ENCODE assay signal across 8 cellular contexts in the genomic region with DNA sequence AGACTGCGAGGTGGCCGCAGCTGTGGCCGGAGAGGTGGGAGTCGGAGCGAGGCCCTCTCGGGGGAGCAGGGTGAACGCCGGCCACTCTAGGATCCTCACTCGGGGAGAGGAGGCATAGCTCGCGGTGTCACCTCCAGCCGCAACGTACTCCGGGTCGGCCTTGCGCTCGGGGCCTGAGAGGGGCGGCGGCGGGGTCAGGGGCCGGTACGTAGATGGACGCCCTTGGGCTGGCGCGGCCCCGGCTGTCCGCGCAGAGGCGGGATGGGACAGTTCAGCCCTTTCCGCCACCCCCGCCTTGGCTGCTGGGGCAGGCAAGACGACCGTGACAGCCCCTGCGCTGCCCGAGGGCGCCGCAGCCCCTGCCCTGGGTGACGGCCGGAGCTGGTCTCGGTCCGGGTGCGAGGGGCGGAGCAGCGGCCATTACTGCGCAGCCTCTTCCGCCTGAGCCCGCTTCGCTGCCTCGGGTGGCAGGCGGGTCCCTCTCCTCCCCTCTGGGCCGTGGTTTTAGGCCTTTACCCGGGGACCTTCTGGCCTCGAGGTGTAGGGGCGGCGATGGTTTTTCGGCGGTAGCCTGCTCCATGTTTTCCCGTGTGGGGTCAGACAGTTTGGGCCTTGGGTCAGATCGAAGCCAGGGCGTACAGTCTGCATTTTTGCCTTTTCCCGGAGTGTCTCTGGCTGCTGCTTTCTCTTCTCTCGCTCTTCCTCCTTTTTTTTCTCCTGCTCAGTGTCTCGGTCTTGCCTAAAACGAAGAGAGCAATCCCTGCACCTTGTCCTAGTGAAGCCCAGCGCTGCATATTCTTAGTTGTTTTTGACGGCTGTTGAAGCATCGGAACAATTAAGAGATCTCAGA. TPM values are rescaled to one million over a fixed set of nuclear protein-coding genes. Genes with fewer than 3 reads are reported as not detected.
DNase-seq lines count a peak whose midpoint lies in the region; ATAC-seq and TF ChIP-seq lines count a peak whose summit lies in the region.

No MANE protein-coding gene starts in this region.

- peak; percentile 93 to 97 for TF ChIP-seq POLR2A in adrenal gland (IDR thresholded peaks at IDR 0.05)

- ATAC-seq in GM21737 (IDR thresholded peaks at IDR 0.05; ENCODE audit: unreplicated experiment) (peak; percentile 64), T-cell (replicated peaks in 1 of 4) (peak; percentile 51 to 69 (median 63)), right cardiac atrium (peak; percentile 89 to 92), sciatic nerve (peak; percentile 83)

- intact Hi-C loops in adrenal gland (cut with DNase I) = no loop called here
- intact Hi-C loops in right cardiac atrium (cut with DNase I) = no loop called here
- intact Hi-C loops in sciatic nerve (cut with DNase I) = no loop called here

- no peaks in the 10 kb centered on the region for H3K36me3 Mint-ChIP-seq in T-cell

- 0 to 1% (median 1%) methylated on average over 19 to 67 of the region's 67 CpGs for WGBS in adrenal gland, 4 donors
- under 1% methylated on average over 67 of the region's 67 CpGs for WGBS in right cardiac atrium

- no peaks in the 10 kb centered on the region for H3K27me3 Mint-ChIP-seq in T-cell

- no peaks in the 10 kb centered on the region for H3K36me3 ChIP-seq in adrenal gland (replicated peaks in 1 of 2)

- H3K9me3 ChIP-seq in adrenal gland (replicated peaks in 1 of 3) (no peaks in the 10 kb centered on the region), right cardiac atrium (ENCODE audit: control insufficient read depth, low read length) (no peaks in the 10 kb centered on the region)

- H3K4me1 Mint-ChIP-seq in T-cell = peaks cover 38 to 56% (median 46%) of the 10 kb centered on the region in 3 donors

- DNase-seq in GF-D8 (lab: John Stamatoyannopoulos, UW) = peak; percentile 33
- peak; percentile 70 for DNase-seq in KBM-7
- peak; percentile 2 to 55 (median 32) for DNase-seq in T-cell
- peak; percentile 54 to 64 (median 60) for DNase-seq in adrenal gland
- DNase-seq in right cardiac atrium = peak; percentile 68 to 87 (median 85)
- DNase-seq in sciatic nerve (ENCODE audit: low spot score) = peak; percentile 72
- DNase-seq in middle frontal gyrus (ENCODE audit: extremely low spot score, low spot score) = no peak

- H3K9me3 Mint-ChIP-seq in T-cell = no peaks in the 10 kb centered on the region

- H3K27me3 ChIP-seq in adrenal gland (no peaks in the 10 kb centered on the region), right cardiac atrium (ENCODE audit: control insufficient read depth, insufficient read depth) (no peaks in the 10 kb centered on the region)

- peak overlapping the region; percentile 75 to 93 (median 86) for H3K4me3 ChIP-seq in adrenal gland
- peak overlapping the region; percentile 84 for H3K4me3 ChIP-seq in right cardiac atrium (ENCODE audit: low read length)

- H3K4me3 Mint-ChIP-seq in T-cell = peak overlapping the region; percentile 92 to 100 (median 93)

- H3K4me1 ChIP-seq in adrenal gland (replicated peaks in 1 of 2) = peaks cover 21 to 45% of the 10 kb centered on the region in 2 donors
- no peaks in the 10 kb centered on the region for H3K4me1 ChIP-seq in right cardiac atrium (ENCODE audit: control insufficient read depth, insufficient read depth, low read length)

- peak overlapping the region; percentile 95 to 100 (median 99) for H3K27ac ChIP-seq in adrenal gland
- peak overlapping the region; percentile 92 for H3K27ac ChIP-seq in right cardiac atrium (ENCODE audit: low read length)

- H3K27ac Mint-ChIP-seq in T-cell = peak overlapping the region; percentile 99 to 100

- TF ChIP-seq CTCF in adrenal gland (IDR thresholded peaks at IDR 0.05) = no peak

- CTCF ChIA-PET in T-cell (lab: Charles Lee) = interaction anchor here (0.5 to 2.6 kb wide), 24 partner anchors 8 to 1517 kb away, joined by 3 to 11 read pairs (median 5); partner anchors contain the start of gene NCOA7 (in 1 of the 2)

- POLR2A ChIA-PET in T-cell (lab: Charles Lee) = interaction anchor here in 1 of 2 donors (0.6 to 1.3 kb wide), 4 partner anchors 13 to 979 kb away, joined by 3 to 7 read pairs (median 4); no protein-coding TSS in a partner anchor

- in situ Hi-C loops in KBM-7 (cut with MboI; ENCODE audit: low pct_unique_long_range_greater_than_20kb, low sequenced_read_pairs) = no loop called here

RNA-seq across cellular contexts. Expression of gene RNF146, which starts 0.5 kb away (rescaled TPM):
- total RNA-seq in T-cell = 10 to 100 TPM; 15.6 to 32.2 (median 31.3) TPM
- 10 to 100 TPM; 25.6 to 59.3 (median 43.9) TPM for total RNA-seq in adrenal gland
- polyA plus RNA-seq in adrenal gland = 10 to 100 TPM; 36.4 to 47.9 (median 47.8) TPM
- 10 to 100 TPM; 42.9 to 50.8 (median 46.2) TPM for total RNA-seq in right cardiac atrium
- polyA plus RNA-seq in right cardiac atrium = 34.6 TPM
- 72.2 TPM for total RNA-seq in sciatic nerve
